8 cellular contexts compared by ENCODE assay signal in the genomic region with DNA sequence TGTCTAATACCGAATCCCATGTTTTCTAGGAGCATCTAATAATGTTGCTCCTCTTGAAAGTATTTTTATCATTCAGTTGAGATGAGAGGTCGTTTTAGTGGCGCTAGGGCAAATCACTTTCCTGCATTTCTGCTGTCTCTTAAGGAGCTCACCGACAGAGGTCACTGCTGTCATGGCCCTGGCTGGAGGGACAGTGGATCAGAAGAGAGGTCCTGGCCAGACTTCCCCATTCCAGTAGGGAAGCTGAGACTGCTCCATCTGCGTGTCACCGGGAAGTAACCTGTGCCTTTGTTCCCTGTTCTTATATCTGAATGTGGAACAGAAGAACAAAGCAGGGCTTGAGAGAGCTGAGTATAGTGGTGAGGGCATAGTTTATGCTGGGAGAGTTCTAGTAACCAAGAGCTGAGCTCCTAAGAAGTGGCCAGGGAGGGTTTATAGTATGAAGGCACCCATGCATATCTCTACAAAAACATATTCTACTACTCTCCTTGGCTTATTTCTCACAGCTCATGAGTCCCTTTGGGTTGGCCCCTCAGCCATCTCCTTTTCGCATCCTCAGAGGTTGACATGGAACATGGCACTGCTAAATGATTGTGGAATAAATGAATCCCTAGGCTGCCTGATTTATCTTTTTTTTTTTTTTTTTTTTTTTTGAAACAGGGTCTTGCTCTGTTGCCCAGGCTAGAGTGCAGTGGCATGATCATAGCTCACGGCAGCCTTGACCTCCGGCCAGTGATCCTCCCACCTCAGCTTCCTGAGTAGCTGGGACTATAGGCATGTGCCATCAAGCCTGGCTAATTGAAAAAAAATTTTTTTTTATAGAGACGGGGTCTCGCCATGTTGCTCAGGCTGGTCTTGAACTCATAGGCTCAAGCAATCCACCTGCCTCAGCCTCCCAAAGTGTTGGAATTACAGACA. TPM values are rescaled to one million over a fixed set of nuclear protein-coding genes. Genes with fewer than 3 reads are reported as not detected.
DNase-seq lines count a peak whose midpoint lies in the region; ATAC-seq and TF ChIP-seq lines count a peak whose summit lies in the region.

No MANE protein-coding gene starts in this region.

- H3K9me3 Mint-ChIP-seq in activated naive CD8-positive, alpha-beta T cell treated with anti-CD3 and anti-CD28 coated beads, Interleukin-2, amount 50 U/mL, for 24 hours = no peaks in the 10 kb centered on the region

- no peak for ATAC-seq in activated naive CD8-positive, alpha-beta T cell treated with anti-CD3 and anti-CD28 coated beads, Interleukin-2, amount 50 U/mL, for 24 hours
- peak; percentile 79 to 90 (median 88) for ATAC-seq in heart right ventricle
- no peak for ATAC-seq in HG03571 (IDR thresholded peaks at IDR 0.05; ENCODE audit: unreplicated experiment)

- peak overlapping the region; percentile 36 for H3K27ac Mint-ChIP-seq in activated naive CD8-positive, alpha-beta T cell treated with anti-CD3 and anti-CD28 coated beads, Interleukin-2, amount 50 U/mL, for 24 hours

- no peaks in the 10 kb centered on the region for H3K27me3 ChIP-seq in heart right ventricle

- peaks cover 57% of the 10 kb centered on the region for H3K4me1 Mint-ChIP-seq in activated naive CD8-positive, alpha-beta T cell treated with anti-CD3 and anti-CD28 coated beads, Interleukin-2, amount 50 U/mL, for 24 hours

- no peak overlapping the region for H3K4me3 ChIP-seq in heart right ventricle

- peak overlapping the region in 5 of 10 donors; percentile 6 to 90 (median 14) for H3K27ac ChIP-seq in heart right ventricle

- intact Hi-C loops in heart right ventricle (cut with DNase I) = loop anchor here in 3 of 10 donors (5.0 to 10.0 kb wide), 3 partner anchors 46 to 274 kb away; partner anchors contain the start of genes BNIP1 (in 1 of the 3) and CREBRF (in 1 of the 3)

- H3K27me3 Mint-ChIP-seq in activated naive CD8-positive, alpha-beta T cell treated with anti-CD3 and anti-CD28 coated beads, Interleukin-2, amount 50 U/mL, for 24 hours = no peaks in the 10 kb centered on the region

- H3K36me3 ChIP-seq in heart right ventricle = no peaks in the 10 kb centered on the region

- no peaks in the 10 kb centered on the region for H3K9me3 ChIP-seq in heart right ventricle

- no peak overlapping the region for H3K4me3 Mint-ChIP-seq in activated naive CD8-positive, alpha-beta T cell treated with anti-CD3 and anti-CD28 coated beads, Interleukin-2, amount 50 U/mL, for 24 hours

- H3K4me1 ChIP-seq in heart right ventricle = peaks cover 8 to 84% (median 38%) of the 10 kb centered on the region in 9 donors

- WGBS in heart right ventricle, 2 donors = 59 to 63% methylated on average over 11 of the region's 11 CpGs

- peaks cover 16% of the 10 kb centered on the region for H3K36me3 Mint-ChIP-seq in activated naive CD8-positive, alpha-beta T cell treated with anti-CD3 and anti-CD28 coated beads, Interleukin-2, amount 50 U/mL, for 24 hours (ENCODE audit: low read depth)

- peak; percentile 26 to 75 (median 68) for TF ChIP-seq CTCF in heart right ventricle (IDR thresholded peaks at IDR 0.05)

- DNase-seq in ELF-1 (ENCODE audit: low read depth, low spot score) (peak; percentile 55), heart right ventricle (peak; percentile 54 to 65), pons (ENCODE audit: low spot score) (peak; percentile 84), COLO829 (ENCODE audit: low spot score) (no peak), activated gamma-delta T cell treated with Interleukin-2 at 50 U/mL for 16 hours (no peak), NOMO-1 treated with DMSO at 0.1 percent for 48 hours (lab: John Stamatoyannopoulos, UW; ENCODE audit: unreplicated experiment) (no peak)
- no peak for DNase-seq in activated naive CD8-positive, alpha-beta T cell treated with anti-CD3 and anti-CD28 coated beads, Interleukin-2, amount 50 U/mL, for 24 hours

RNA-seq across cellular contexts. Expression of gene ATP6V0E1, which starts 27.2 kb away (rescaled TPM):
- 100 to 1,000 TPM; 164 to 218 (median 194) TPM for total RNA-seq in heart right ventricle
- polyA plus RNA-seq in heart right ventricle = 100 to 1,000 TPM; 134 to 271 TPM

RNA-seq across cellular contexts. Expression of gene CREBRF, which starts 45.3 kb away (rescaled TPM):
- 10 to 100 TPM; 11.8 to 31.1 (median 29.3) TPM for total RNA-seq in heart right ventricle
- polyA plus RNA-seq in heart right ventricle = 1 to 10 TPM; 1.5 to 7.2 TPM

RNA-seq across cellular contexts. Expression of gene RPL26L1, which starts 51.6 kb away (rescaled TPM):
- 10 to 100 TPM; 23.2 to 33.7 (median 28.9) TPM for total RNA-seq in heart right ventricle
- 10 to 100 TPM; 29.0 to 84.9 TPM for polyA plus RNA-seq in heart right ventricle

Comparison
In these comparisons a context has a peak if more than half of its experiments do, and no peak if none do; other contexts are left out.
1. DNase-seq: peak in ELF-1 (single experiment), heart right ventricle (2 of 2) and pons (single experiment); none in activated naive CD8-positive, alpha-beta T cell treated with anti-CD3 and anti-CD28 coated beads, Interleukin-2, amount 50 U/mL, for 24 hours (single experiment), COLO829 (single experiment), activated gamma-delta T cell treated with Interleukin-2 at 50 U/mL for 16 hours (single experiment) and NOMO-1 treated with DMSO at 0.1 percent for 48 hours (single experiment).
2. ATAC-seq: peak in heart right ventricle (8 of 8); none in activated naive CD8-positive, alpha-beta T cell treated with anti-CD3 and anti-CD28 coated beads, Interleukin-2, amount 50 U/mL, for 24 hours (single experiment) and HG03571 (single experiment).